ENCODE assay signal across 8 cellular contexts in the genomic region with DNA sequence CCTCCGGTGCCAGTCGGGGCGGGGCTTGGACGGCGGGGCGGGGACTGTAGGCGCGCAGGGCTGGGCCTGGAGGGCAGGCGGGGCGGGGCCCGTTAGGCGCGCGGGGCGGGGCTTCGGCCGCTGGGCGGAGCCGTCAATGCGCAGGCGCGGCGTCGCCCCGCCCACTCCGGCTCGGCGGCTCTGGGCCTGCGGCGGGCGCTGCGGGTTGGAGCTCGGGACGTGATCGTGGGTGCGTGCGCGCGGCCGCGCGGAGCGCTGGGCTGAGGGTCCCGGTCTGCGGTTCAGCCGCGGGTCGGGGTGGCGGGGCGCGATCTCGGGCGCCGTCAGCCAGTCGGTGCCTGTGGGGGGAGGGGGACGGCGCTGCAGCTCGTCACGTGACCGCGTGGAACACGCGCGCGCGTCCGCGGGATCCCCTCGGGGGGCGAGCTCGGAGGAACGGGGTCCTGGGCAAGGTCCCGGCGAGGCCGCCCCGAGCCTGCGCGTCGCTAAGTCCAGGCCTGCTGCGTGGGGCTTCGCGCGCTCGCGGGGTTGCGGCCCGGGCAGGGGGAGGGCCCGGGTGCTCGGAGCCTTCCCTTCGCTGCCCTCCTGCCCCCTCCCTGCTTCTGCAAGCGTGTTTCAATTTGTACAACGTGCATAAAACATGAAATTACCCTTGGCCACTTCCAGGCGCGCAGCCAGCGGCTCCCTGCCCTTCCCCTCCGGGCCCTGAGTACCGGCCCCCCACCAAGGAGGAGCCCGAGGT. TPM values are rescaled to one million over a fixed set of nuclear protein-coding genes. Genes with fewer than 3 reads are reported as not detected.
DNase-seq lines count a peak whose midpoint lies in the region; TF ChIP-seq lines count a peak whose summit lies in the region.

A gene (plus strand): TSS at position 164 of the 742 bp plus-strand sequence. CDS start 595 bp downstream, outside the sequence.

- no peaks in the 10 kb centered on the region for H3K27me3 Mint-ChIP-seq in activated naive CD4-positive, alpha-beta T cell treated with anti-CD3 and anti-CD28 coated beads, Interleukin-2, amount 10 ng/mL, durations not matched to agents 7 days and 5 days

- DNase-seq in GM03348 (ENCODE audit: low spot score) (peak; percentile 99), HEK293T (ENCODE audit: extremely low spot score) (peak; percentile 97), NAMALWA (ENCODE audit: low spot score) (peak; percentile 80), SK-N-SH (peak; percentile 99), germinal center (ENCODE audit: low spot score) (peak; percentile 96), occipital lobe (lab: John Stamatoyannopoulos, UW) (peak; percentile 82), superior temporal gyrus (ENCODE audit: extremely low spot score) (peak; percentile 86)
- peak; percentile 96 for DNase-seq in activated naive CD4-positive, alpha-beta T cell treated with anti-CD3 and anti-CD28 coated beads, Interleukin-2, amount 10 ng/mL, durations not matched to agents 7 days and 5 days

- H4K20me1 ChIP-seq in SK-N-SH (ENCODE audit: insufficient read depth), result peaks cover 10% of the 10 kb centered on the region; the same call in 1 of the 2 replicates

- H3K27me3 ChIP-seq in SK-N-SH (ENCODE audit: insufficient read depth), result no peaks in the 10 kb centered on the region

- H3K9me2 ChIP-seq in SK-N-SH, result no peaks in the 10 kb centered on the region

- peaks cover 56% of the 10 kb centered on the region for H3K4me1 Mint-ChIP-seq in activated naive CD4-positive, alpha-beta T cell treated with anti-CD3 and anti-CD28 coated beads, Interleukin-2, amount 10 ng/mL, durations not matched to agents 7 days and 5 days

- H3K4me3 Mint-ChIP-seq in activated naive CD4-positive, alpha-beta T cell treated with anti-CD3 and anti-CD28 coated beads, Interleukin-2, amount 10 ng/mL, durations not matched to agents 7 days and 5 days, result peak within 1 kb of the TSS; percentile 80

- no peak for TF ChIP-seq CTCF in SK-N-SH (IDR thresholded peaks at IDR 0.05)

- 0% methylated on average over 25 of the region's 98 CpGs for WGBS in SK-N-SH (ENCODE audit: low lambda C conversion rate)

- CTCF ChIA-PET in HEK293T (lab: Yijun Ruan, JAX), result interaction anchor here (0.7 kb wide), 1 partner anchor 43 kb away, joined by 3 read pairs; no protein-coding TSS in a partner anchor
- CTCF ChIA-PET in SK-N-SH (lab: Yijun Ruan, JAX), result interaction anchor here (0.8 to 4.7 kb wide), 18 partner anchors 10 to 143 kb away, joined by 3 to 37 read pairs (median 4); a partner anchor contains a TSS
- CTCF ChIA-PET in activated naive CD4-positive, alpha-beta T cell treated with anti-CD3 and anti-CD28 coated beads, Interleukin-2, amount 10 ng/mL, durations not matched to agents 7 days and 5 days (lab: Charles Lee), result interaction anchor here (0.7 to 4.5 kb wide), 6 partner anchors 14 to 144 kb away, joined by 3 to 22 read pairs (median 4); a partner anchor contains a TSS

- no peaks in the 10 kb centered on the region for H3K9me3 ChIP-seq in SK-N-SH

- H3K4me1 ChIP-seq in SK-N-SH (ENCODE audit: control insufficient read depth in 1 of 2, insufficient read depth in 2 of 2, low read depth in 1 of 2, low read length in 1 of 2), result no peaks in the 10 kb centered on the region; a peak in 1 of 4 replicates

- peaks cover 4 to 7% of the 10 kb centered on the region in 2 experiments for H3K36me3 ChIP-seq in SK-N-SH (replicated peaks in 1 of 2; ENCODE audit: control insufficient read depth in 1 of 2, insufficient read depth in 2 of 2, low read length in 1 of 2)

- peak within 1 kb of the TSS; percentile 77 for H3K9ac ChIP-seq in SK-N-SH

- TF ChIP-seq EP300 in SK-N-SH (IDR thresholded peaks at IDR 0.05; ENCODE audit: borderline replicate concordance in 1 of 2, low read depth in 1 of 2, low read length in 1 of 2), result no peak

- peak within 1 kb of the TSS; percentile 81 for H2AFZ ChIP-seq in SK-N-SH (ENCODE audit: low read depth)

- POLR2A ChIA-PET in HEK293T (lab: Yijun Ruan, JAX), result interaction anchor here (0.8 to 2.0 kb wide), 4 partner anchors 27 to 48 kb away, joined by 3 to 10 read pairs (median 4); a partner anchor contains a TSS
- POLR2A ChIA-PET in SK-N-SH (lab: Yijun Ruan, JAX), result interaction anchor here (0.6 to 2.3 kb wide), 8 partner anchors 25 to 367 kb away, joined by 3 to 14 read pairs (median 4); a partner anchor contains a TSS

- H3K36me3 Mint-ChIP-seq in activated naive CD4-positive, alpha-beta T cell treated with anti-CD3 and anti-CD28 coated beads, Interleukin-2, amount 10 ng/mL, durations not matched to agents 7 days and 5 days, result peaks cover 2% of the 10 kb centered on the region

- H3K4me2 ChIP-seq in SK-N-SH, result peak within 1 kb of the TSS; percentile 99

- no peak for TF ChIP-seq RAD21 in SK-N-SH (IDR thresholded peaks at IDR 0.05; ENCODE audit: low read length)

- H3F3A ChIP-seq in SK-N-SH (replicated peaks; ENCODE audit: insufficient read depth), result no peaks in the 10 kb centered on the region

- peaks cover 32% of the 10 kb centered on the region; the same call in 1 of the 2 replicates for H3K79me2 ChIP-seq in SK-N-SH (ENCODE audit: insufficient read depth)

- H3K27ac ChIP-seq in SK-N-SH (ENCODE audit: low read depth in 2 of 2, low read length in 1 of 2), result peak within 1 kb of the TSS; percentile 71 to 88

- peak within 1 kb of the TSS; percentile 81 for H3K27ac Mint-ChIP-seq in activated naive CD4-positive, alpha-beta T cell treated with anti-CD3 and anti-CD28 coated beads, Interleukin-2, amount 10 ng/mL, durations not matched to agents 7 days and 5 days

- peak within 1 kb of the TSS; percentile 75 to 85 for H3K4me3 ChIP-seq in SK-N-SH (ENCODE audit: low read depth in 2 of 2, low read length in 1 of 2)

- no peaks in the 10 kb centered on the region for H3K9me3 Mint-ChIP-seq in activated naive CD4-positive, alpha-beta T cell treated with anti-CD3 and anti-CD28 coated beads, Interleukin-2, amount 10 ng/mL, durations not matched to agents 7 days and 5 days

TF ChIP-seq in HEK293T, 16 proteins besides CTCF, POLR2A, EP300 and RAD21:
- TF ChIP-seq L3MBTL2 (conservative IDR thresholded peaks at IDR 0.05) (peak; percentile 12; the same call in 1 of the 2 replicates), ZNF384 (IDR thresholded peaks at IDR 0.05) (no peak), HDGF (IDR thresholded peaks at IDR 0.05; ENCODE audit: borderline replicate concordance) (no peak), TARDBP (IDR thresholded peaks at IDR 0.05) (peak; percentile 98), BHLHE40 (IDR thresholded peaks at IDR 0.05; ENCODE audit: borderline replicate concordance) (no peak), SP1 (IDR thresholded peaks at IDR 0.05) (no peak), ARNT (IDR thresholded peaks at IDR 0.05) (0 out of 2 replicates have a peak, but pooled peaks have one; percentile 10), LEF1 (IDR thresholded peaks at IDR 0.05; ENCODE audit: borderline replicate concordance) (peak; percentile 94)
- TF ChIP-seq, protein P1, sequence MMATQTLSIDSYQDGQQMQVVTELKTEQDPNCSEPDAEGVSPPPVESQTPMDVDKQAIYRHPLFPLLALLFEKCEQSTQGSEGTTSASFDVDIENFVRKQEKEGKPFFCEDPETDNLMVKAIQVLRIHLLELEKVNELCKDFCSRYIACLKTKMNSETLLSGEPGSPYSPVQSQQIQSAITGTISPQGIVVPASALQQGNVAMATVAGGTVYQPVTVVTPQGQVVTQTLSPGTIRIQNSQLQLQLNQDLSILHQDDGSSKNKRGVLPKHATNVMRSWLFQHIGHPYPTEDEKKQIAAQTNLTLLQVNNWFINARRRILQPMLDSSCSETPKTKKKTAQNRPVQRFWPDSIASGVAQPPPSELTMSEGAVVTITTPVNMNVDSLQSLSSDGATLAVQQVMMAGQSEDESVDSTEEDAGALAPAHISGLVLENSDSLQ (IDR thresholded peaks at IDR 0.05), result no peak

TF ChIP-seq in SK-N-SH, 30 proteins besides CTCF, POLR2A, EP300 and RAD21 (continues in another document):
- peak; percentile 34; the same call in 1 of the 2 replicates for TF ChIP-seq TAF1 (IDR thresholded peaks at IDR 0.05; ENCODE audit: borderline replicate concordance, low read depth, low read length)
- TF ChIP-seq, protein P2, sequence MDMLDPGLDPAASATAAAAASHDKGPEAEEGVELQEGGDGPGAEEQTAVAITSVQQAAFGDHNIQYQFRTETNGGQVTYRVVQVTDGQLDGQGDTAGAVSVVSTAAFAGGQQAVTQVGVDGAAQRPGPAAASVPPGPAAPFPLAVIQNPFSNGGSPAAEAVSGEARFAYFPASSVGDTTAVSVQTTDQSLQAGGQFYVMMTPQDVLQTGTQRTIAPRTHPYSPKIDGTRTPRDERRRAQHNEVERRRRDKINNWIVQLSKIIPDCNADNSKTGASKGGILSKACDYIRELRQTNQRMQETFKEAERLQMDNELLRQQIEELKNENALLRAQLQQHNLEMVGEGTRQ (IDR thresholded peaks at IDR 0.05; ENCODE audit: borderline replicate concordance, low read depth, low read length), result peak; percentile 66
- no peak for TF ChIP-seq FOXM1 (IDR thresholded peaks at IDR 0.05; ENCODE audit: low read depth)
- TF ChIP-seq FOXJ3 (CRISPR knock-in tag; IDR thresholded peaks at IDR 0.05), result no peak
- no peak for TF ChIP-seq RCOR1 (IDR thresholded peaks at IDR 0.05; ENCODE audit: low read length)
- TF ChIP-seq TEAD4 (IDR thresholded peaks at IDR 0.05; ENCODE audit: borderline replicate concordance, insufficient read depth), result no peak
- TF ChIP-seq, protein P3, sequence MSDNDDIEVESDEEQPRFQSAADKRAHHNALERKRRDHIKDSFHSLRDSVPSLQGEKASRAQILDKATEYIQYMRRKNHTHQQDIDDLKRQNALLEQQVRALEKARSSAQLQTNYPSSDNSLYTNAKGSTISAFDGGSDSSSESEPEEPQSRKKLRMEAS (IDR thresholded peaks at IDR 0.05; ENCODE audit: low read depth), result no peak
- TF ChIP-seq, protein P4, sequence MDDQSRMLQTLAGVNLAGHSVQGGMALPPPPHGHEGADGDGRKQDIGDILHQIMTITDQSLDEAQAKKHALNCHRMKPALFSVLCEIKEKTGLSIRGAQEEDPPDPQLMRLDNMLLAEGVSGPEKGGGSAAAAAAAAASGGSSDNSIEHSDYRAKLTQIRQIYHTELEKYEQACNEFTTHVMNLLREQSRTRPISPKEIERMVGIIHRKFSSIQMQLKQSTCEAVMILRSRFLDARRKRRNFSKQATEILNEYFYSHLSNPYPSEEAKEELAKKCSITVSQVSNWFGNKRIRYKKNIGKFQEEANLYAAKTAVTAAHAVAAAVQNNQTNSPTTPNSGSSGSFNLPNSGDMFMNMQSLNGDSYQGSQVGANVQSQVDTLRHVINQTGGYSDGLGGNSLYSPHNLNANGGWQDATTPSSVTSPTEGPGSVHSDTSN (IDR thresholded peaks at IDR 0.05), result no peak
- no peak for TF ChIP-seq ELF1 (IDR thresholded peaks at IDR 0.05)
- TF ChIP-seq MEF2A (IDR thresholded peaks at IDR 0.05; ENCODE audit: borderline replicate concordance, low read depth), result no peak
- no peak for TF ChIP-seq RXRA (IDR thresholded peaks at IDR 0.05; ENCODE audit: borderline replicate concordance, low read depth)
- TF ChIP-seq JUND (IDR thresholded peaks at IDR 0.05), result no peak
- TF ChIP-seq CHD2 (IDR thresholded peaks at IDR 0.05; ENCODE audit: low read length, partially characterized antibody), result no peak
- TF ChIP-seq NFIC (IDR thresholded peaks at IDR 0.05; ENCODE audit: borderline replicate concordance), result no peak

RNA-seq across cellular contexts. Expression of the gene that starts here (rescaled TPM):
- 33.7 and 36.3 TPM in 2 replicates for polyA plus RNA-seq in SK-N-SH (2012; rRNA removed)
- 12.4 and 18.7 TPM in 2 replicates for polyA plus RNA-seq in SK-N-SH (2012; cell fraction: cytosol; rRNA removed)
- 210 and 218 TPM in 2 replicates for polyA plus RNA-seq in SK-N-SH (2012; cell fraction: nucleus; rRNA removed)
- total RNA-seq in occipital lobe, result 8.0 TPM

Comparison
In these comparisons a context has a peak if more than half of its experiments do, and no peak if none do; other contexts are left out.
1. Peak in every context shown above with its lines: DNase-seq, H3K4me3 ChIP-seq and H3K27ac ChIP-seq.